In the genomic region with DNA sequence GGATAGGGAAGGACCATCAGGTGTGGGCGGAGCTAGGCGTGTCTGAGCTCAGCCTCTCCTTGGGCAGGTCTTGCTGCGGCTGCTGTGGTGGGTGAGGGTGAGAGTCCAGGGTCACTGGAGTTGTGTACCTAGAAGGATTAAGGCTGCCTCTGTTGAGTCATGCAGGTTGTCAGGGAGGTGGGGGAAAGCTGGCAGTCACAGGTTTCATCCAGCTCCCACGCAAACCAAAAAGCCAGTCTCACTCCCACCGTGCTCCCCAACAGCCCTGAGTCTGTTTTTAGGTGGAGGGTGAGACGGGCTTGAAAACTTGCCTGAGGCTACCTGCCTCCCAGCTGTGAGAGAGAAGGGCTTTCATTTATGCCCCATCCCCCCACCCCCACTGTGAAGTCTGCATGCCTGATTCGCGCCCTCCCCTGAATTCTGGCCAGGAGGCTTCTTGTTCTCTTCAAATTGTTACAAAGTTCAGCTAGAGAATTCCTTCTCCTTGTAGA, we compare ENCODE assay signal across 1 cellular context.
A peak's percentile ranks its signal among the peaks of the same experiment; 100 is the strongest.
TF ChIP-seq lines count a peak whose summit lies in the region.

No MANE protein-coding gene starts in this region.

TF ChIP-seq in HepG2, 621 proteins besides CTCF, POLR2A, EP300 and RAD21 (continued from another document):
- TF ChIP-seq, protein P1, sequence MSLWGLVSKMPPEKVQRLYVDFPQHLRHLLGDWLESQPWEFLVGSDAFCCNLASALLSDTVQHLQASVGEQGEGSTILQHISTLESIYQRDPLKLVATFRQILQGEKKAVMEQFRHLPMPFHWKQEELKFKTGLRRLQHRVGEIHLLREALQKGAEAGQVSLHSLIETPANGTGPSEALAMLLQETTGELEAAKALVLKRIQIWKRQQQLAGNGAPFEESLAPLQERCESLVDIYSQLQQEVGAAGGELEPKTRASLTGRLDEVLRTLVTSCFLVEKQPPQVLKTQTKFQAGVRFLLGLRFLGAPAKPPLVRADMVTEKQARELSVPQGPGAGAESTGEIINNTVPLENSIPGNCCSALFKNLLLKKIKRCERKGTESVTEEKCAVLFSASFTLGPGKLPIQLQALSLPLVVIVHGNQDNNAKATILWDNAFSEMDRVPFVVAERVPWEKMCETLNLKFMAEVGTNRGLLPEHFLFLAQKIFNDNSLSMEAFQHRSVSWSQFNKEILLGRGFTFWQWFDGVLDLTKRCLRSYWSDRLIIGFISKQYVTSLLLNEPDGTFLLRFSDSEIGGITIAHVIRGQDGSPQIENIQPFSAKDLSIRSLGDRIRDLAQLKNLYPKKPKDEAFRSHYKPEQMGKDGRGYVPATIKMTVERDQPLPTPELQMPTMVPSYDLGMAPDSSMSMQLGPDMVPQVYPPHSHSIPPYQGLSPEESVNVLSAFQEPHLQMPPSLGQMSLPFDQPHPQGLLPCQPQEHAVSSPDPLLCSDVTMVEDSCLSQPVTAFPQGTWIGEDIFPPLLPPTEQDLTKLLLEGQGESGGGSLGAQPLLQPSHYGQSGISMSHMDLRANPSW (CRISPR knock-in tag; IDR thresholded peaks at IDR 0.05; ENCODE audit: borderline replicate concordance): no peak
- TF ChIP-seq, protein P2, sequence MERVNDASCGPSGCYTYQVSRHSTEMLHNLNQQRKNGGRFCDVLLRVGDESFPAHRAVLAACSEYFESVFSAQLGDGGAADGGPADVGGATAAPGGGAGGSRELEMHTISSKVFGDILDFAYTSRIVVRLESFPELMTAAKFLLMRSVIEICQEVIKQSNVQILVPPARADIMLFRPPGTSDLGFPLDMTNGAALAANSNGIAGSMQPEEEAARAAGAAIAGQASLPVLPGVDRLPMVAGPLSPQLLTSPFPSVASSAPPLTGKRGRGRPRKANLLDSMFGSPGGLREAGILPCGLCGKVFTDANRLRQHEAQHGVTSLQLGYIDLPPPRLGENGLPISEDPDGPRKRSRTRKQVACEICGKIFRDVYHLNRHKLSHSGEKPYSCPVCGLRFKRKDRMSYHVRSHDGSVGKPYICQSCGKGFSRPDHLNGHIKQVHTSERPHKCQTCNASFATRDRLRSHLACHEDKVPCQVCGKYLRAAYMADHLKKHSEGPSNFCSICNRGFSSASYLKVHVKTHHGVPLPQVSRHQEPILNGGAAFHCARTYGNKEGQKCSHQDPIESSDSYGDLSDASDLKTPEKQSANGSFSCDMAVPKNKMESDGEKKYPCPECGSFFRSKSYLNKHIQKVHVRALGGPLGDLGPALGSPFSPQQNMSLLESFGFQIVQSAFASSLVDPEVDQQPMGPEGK (CRISPR knock-in tag; IDR thresholded peaks at IDR 0.05): peak; percentile 16; the same call in 1 of the 2 replicates
- TF ChIP-seq, protein P3, sequence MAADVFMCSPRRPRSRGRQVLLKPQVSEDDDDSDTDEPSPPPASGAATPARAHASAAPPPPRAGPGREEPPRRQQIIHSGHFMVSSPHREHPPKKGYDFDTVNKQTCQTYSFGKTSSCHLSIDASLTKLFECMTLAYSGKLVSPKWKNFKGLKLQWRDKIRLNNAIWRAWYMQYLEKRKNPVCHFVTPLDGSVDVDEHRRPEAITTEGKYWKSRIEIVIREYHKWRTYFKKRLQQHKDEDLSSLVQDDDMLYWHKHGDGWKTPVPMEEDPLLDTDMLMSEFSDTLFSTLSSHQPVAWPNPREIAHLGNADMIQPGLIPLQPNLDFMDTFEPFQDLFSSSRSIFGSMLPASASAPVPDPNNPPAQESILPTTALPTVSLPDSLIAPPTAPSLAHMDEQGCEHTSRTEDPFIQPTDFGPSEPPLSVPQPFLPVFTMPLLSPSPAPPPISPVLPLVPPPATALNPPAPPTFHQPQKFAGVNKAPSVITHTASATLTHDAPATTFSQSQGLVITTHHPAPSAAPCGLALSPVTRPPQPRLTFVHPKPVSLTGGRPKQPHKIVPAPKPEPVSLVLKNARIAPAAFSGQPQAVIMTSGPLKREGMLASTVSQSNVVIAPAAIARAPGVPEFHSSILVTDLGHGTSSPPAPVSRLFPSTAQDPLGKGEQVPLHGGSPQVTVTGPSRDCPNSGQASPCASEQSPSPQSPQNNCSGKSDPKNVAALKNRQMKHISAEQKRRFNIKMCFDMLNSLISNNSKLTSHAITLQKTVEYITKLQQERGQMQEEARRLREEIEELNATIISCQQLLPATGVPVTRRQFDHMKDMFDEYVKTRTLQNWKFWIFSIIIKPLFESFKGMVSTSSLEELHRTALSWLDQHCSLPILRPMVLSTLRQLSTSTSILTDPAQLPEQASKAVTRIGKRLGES (CRISPR knock-in tag; IDR thresholded peaks at IDR 0.05; ENCODE audit: borderline replicate concordance): no peak
